In the genomic region with DNA sequence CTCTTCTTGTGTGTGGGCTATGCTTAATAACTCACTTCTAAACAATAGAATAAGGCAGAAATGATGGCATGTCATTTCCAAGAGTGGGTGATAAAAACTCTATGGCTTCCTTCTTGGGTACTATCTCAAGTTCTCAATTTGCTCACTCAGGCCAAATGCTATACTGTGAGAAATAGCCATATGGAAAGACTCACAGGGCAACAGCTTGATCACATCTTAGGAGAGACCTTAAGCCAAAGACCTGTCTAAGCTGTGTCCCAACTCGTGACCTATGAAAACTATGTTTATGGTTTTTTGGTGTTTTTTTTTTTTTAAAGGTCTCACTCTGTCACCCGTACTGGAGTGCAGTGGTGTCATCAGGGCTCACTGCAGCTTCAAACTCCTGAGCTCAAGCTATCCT, we compare ENCODE assay signal across 27 cellular contexts.
"Had no signal": no experiment of that assay in that cellular context is flagged by ENCODE, and none has a peak within 500 bp of the region (broad histone marks: within the 10 kb centered on the region; RNA-seq: fewer than 3 reads in every experiment).

No MANE protein-coding gene starts in this region.

- H3K27ac ChIP-seq: ascending aorta, body of pancreas, VCaP had no signal

- H3K27me3 Mint-ChIP-seq: activated CD4-positive, alpha-beta memory T cell treated with anti-CD3 and anti-CD28 coated beads for 36 hours; activated CD4-positive, alpha-beta T cell treated with anti-CD3 and anti-CD28 coated beads, Interleukin-2, amount 10 ng/mL, durations not matched to agents 7 days and 5 days; activated naive CD8-positive, alpha-beta T cell treated with anti-CD3 and anti-CD28 coated beads, Interleukin-2, amount 50 U/mL, for 24 hours had no signal

- H3K9me3 ChIP-seq: ascending aorta, body of pancreas, SK-N-SH had no signal

- H3K27ac Mint-ChIP-seq: activated CD4-positive, alpha-beta memory T cell treated with anti-CD3 and anti-CD28 coated beads for 36 hours; activated naive CD4-positive, alpha-beta T cell treated with anti-CD3 and anti-CD28 coated beads, Interleukin-2, amount 50 U/mL, for 72 hours; activated naive CD8-positive, alpha-beta T cell treated with anti-CD3 and anti-CD28 coated beads, Interleukin-2, amount 50 U/mL, for 24 hours had no signal

- DNase-seq: activated CD4-positive, alpha-beta memory T cell treated with anti-CD3 and anti-CD28 coated beads for 36 hours; activated CD4-positive, alpha-beta T cell treated with anti-CD3 and anti-CD28 coated beads, Interleukin-2, amount 10 ng/mL, durations not matched to agents 7 days and 5 days; activated CD4-positive, CD25-positive, alpha-beta regulatory T cell; activated CD8-positive, alpha-beta memory T cell treated with anti-CD3 and anti-CD28 coated beads for 24 hours; activated naive CD8-positive, alpha-beta T cell treated with anti-CD3 and anti-CD28 coated beads, Interleukin-2, amount 50 U/mL, for 24 hours; activated T-cell treated with anti-CD3 and anti-CD28 coated beads, Interleukin-2, amount 50 U/mL, for 4 hours; amniotic stem cell; body of pancreas; central memory CD4-positive, alpha-beta T cell; NCI-H1092 treated with DMSO at 0.1 percent for 48 hours; NCI-H1417 treated with DMSO at 0.1 percent for 48 hours; NCI-H1694; NCI-H2029; NCI-H2107; NCI-H2171 treated with DMSO at 0.1 percent for 48 hours; NCI-H226; NCI-H526; NCI-H82; RPMI8226; SK-N-SH; T-helper 1 cell had no signal

- H3K9me3 Mint-ChIP-seq: activated CD4-positive, alpha-beta memory T cell treated with anti-CD3 and anti-CD28 coated beads for 36 hours; activated CD4-positive, alpha-beta T cell treated with anti-CD3 and anti-CD28 coated beads, Interleukin-2, amount 10 ng/mL, durations not matched to agents 7 days and 5 days; activated naive CD4-positive, alpha-beta T cell treated with anti-CD3 and anti-CD28 coated beads, Interleukin-2, amount 50 U/mL, for 72 hours; activated naive CD8-positive, alpha-beta T cell treated with anti-CD3 and anti-CD28 coated beads, Interleukin-2, amount 50 U/mL, for 24 hours; activated T-cell treated with anti-CD3 and anti-CD28 coated beads, Interleukin-2, amount 50 U/mL, for 4 hours; activated T-helper 2 cell treated with anti-CD3 and anti-CD28 coated beads, Interferon-gamma antibody, Interleukin-2, Interleukin-4, amounts not matched to agents 10 μg/mL and 5 μg/mL and 100 μg/mL, durations not matched to agents 14 hours and 24 hours and 36 hours had no signal

- H3K36me3 ChIP-seq: ascending aorta had no signal

- H3K4me3 ChIP-seq: ascending aorta, body of pancreas had no signal

- ATAC-seq: activated naive CD4-positive, alpha-beta T cell treated with anti-CD3 and anti-CD28 coated beads, Interleukin-2, amount 50 U/mL, for 72 hours; activated naive CD8-positive, alpha-beta T cell treated with anti-CD3 and anti-CD28 coated beads, Interleukin-2, amount 50 U/mL, for 24 hours; activated T-cell treated with anti-CD3 and anti-CD28 coated beads, Interleukin-2, amount 50 U/mL, for 4 hours; body of pancreas; Panc1; Right ventricle myocardium inferior had no signal

- H3K4me2 ChIP-seq: SK-N-SH had no signal

- H3K27me3 ChIP-seq: ascending aorta, body of pancreas had no signal

- H3K9me2 ChIP-seq: SK-N-SH had no signal
